ENCODE assay signal across 14 cellular contexts in genomic region chr6:98044168-98044567, GRCh38.
"Had no signal": no experiment of that assay in that cellular context is flagged by ENCODE, and none has a peak within 500 bp of the region (broad histone marks: within the 10 kb centered on the region; RNA-seq: fewer than 3 reads in every experiment).

No MANE protein-coding gene starts in this region.

- H3K36me3 ChIP-seq: esophagus squamous epithelium, left lung had no signal

- H3K27ac Mint-ChIP-seq: activated B cell treated with CpG ODN at 0.5 μM for 24 hours; activated CD4-positive, alpha-beta T cell treated with anti-CD3 and anti-CD28 coated beads, Interleukin-2, amount 10 ng/mL, durations not matched to agents 7 days and 5 days; activated naive CD4-positive, alpha-beta T cell treated with anti-CD3 and anti-CD28 coated beads for 36 hours; memory B cell; natural killer cell; stimulated activated naive CD8-positive, alpha-beta T cell treated with anti-CD3 and anti-CD28 coated beads, Interleukin-15, amount 100 ng/mL, for 72 hours had no signal

- H3K9me3 ChIP-seq: esophagus squamous epithelium, left lung had no signal

- H3K9me3 Mint-ChIP-seq: activated B cell treated with CpG ODN at 0.5 μM for 24 hours; activated CD4-positive, alpha-beta T cell treated with anti-CD3 and anti-CD28 coated beads, Interleukin-2, amount 10 ng/mL, durations not matched to agents 7 days and 5 days; activated naive CD4-positive, alpha-beta T cell treated with anti-CD3 and anti-CD28 coated beads for 36 hours; stimulated activated naive CD8-positive, alpha-beta T cell treated with anti-CD3 and anti-CD28 coated beads, Interleukin-15, amount 100 ng/mL, for 72 hours had no signal

- H3K27ac ChIP-seq: esophagus squamous epithelium, left lung had no signal

- H3K4me1 ChIP-seq: esophagus squamous epithelium, left lung had no signal

- H3K27me3 Mint-ChIP-seq: activated CD4-positive, alpha-beta T cell treated with anti-CD3 and anti-CD28 coated beads, Interleukin-2, amount 10 ng/mL, durations not matched to agents 7 days and 5 days; memory B cell; stimulated activated naive CD8-positive, alpha-beta T cell treated with anti-CD3 and anti-CD28 coated beads, Interleukin-15, amount 100 ng/mL, for 72 hours had no signal

- H3K4me3 ChIP-seq: esophagus squamous epithelium, left lung had no signal

- DNase-seq: activated B cell treated with CpG ODN at 0.5 μM for 24 hours; activated CD4-positive, alpha-beta T cell treated with anti-CD3 and anti-CD28 coated beads, Interleukin-2, amount 10 ng/mL, durations not matched to agents 7 days and 5 days; activated CD8-positive, alpha-beta memory T cell treated with anti-CD3 and anti-CD28 coated beads for 24 hours; activated naive CD4-positive, alpha-beta T cell treated with anti-CD3 and anti-CD28 coated beads for 36 hours; esophagus squamous epithelium; foreskin fibroblast; islet precursor cell; left lung; natural killer cell; stimulated activated CD4-positive, alpha-beta T cell treated with anti-CD3 and anti-CD28 coated beads, Interleukin-12 subunit alpha, Interleukin-12 subunit beta, amount 100 ng/mL, for 4 hours; stimulated activated CD4-positive, alpha-beta T cell treated with anti-CD3 and anti-CD28 coated beads, Interleukin-2, amount 100 ng/mL, for 48 hours; stimulated activated naive CD8-positive, alpha-beta T cell treated with anti-CD3 and anti-CD28 coated beads, Interleukin-15, amount 100 ng/mL, for 72 hours had no signal

- H3K4me1 Mint-ChIP-seq: activated B cell treated with CpG ODN at 0.5 μM for 24 hours; activated CD4-positive, alpha-beta T cell treated with anti-CD3 and anti-CD28 coated beads, Interleukin-2, amount 10 ng/mL, durations not matched to agents 7 days and 5 days; memory B cell; natural killer cell; stimulated activated naive CD8-positive, alpha-beta T cell treated with anti-CD3 and anti-CD28 coated beads, Interleukin-15, amount 100 ng/mL, for 72 hours had no signal

- H3K36me3 Mint-ChIP-seq: memory B cell, natural killer cell had no signal

- H3K4me3 Mint-ChIP-seq: activated B cell treated with CpG ODN at 0.5 μM for 24 hours; activated CD4-positive, alpha-beta T cell treated with anti-CD3 and anti-CD28 coated beads, Interleukin-2, amount 10 ng/mL, durations not matched to agents 7 days and 5 days; activated naive CD4-positive, alpha-beta T cell treated with anti-CD3 and anti-CD28 coated beads for 36 hours; memory B cell; natural killer cell; stimulated activated naive CD8-positive, alpha-beta T cell treated with anti-CD3 and anti-CD28 coated beads, Interleukin-15, amount 100 ng/mL, for 72 hours had no signal

- FAIRE-seq: colon had no signal
